39 cellular contexts compared by ENCODE assay signal in the genomic region with DNA sequence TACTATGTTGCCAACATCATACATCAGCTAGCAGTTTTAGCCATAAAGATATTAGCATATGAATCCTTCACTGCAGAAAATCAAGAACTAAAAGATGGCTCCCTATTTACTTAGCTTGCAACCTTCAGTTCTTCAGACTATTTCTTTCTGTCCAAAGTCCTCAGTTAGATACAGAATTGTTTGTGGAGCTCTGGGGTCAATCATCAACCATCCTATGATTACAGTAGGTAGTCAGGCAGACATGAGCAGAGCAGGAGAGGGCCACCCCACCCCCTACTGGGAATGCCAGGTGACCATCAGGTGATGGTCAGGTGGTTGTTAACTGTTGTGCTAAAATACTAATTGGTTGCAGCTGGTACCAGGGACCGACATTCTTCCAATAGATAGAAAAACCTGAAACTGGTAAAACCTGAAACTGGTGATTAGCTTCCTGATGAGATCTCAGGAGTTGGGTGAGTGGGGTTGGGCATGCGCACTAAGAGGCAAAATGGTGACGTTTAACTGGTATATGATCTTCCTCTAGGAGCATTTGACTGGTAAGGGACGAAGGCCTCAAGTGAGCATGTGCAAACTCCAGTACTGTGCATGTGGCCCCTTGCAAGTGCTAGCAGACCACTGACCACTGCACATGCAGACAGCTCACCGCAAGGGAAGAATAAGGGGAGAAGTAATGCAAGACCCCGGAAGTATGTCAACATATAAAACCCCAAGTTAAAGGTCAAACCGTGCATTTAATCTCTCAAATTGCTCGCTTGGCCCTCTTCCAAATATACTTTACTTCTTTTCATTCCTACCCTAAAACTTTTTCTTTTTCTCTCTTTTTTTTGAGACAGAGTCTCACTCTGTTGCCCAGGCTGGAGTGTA. TPM values are rescaled to one million over a fixed set of nuclear protein-coding genes. Genes with fewer than 3 reads are reported as not detected.
"Had no signal": no experiment of that assay in that cellular context is flagged by ENCODE, and none has a peak within 500 bp of the region (broad histone marks: within the 10 kb centered on the region; RNA-seq: fewer than 3 reads in every experiment).

No MANE protein-coding gene starts in this region.

- H3K9me3 Mint-ChIP-seq: activated CD8-positive, alpha-beta T cell treated with anti-CD3 and anti-CD28 coated beads for 36 hours; activated naive CD8-positive, alpha-beta T cell treated with anti-CD3 and anti-CD28 coated beads for 36 hours; activated T-cell treated with anti-CD3 and anti-CD28 coated beads, Interleukin-2, amount 50 U/mL, for 72 hours; activated T-helper 17 cell treated with anti-CD3 and anti-CD28 coated beads, Interleukin-2, amount 50 U/mL, for 72 hours had no signal

- H3K27ac Mint-ChIP-seq: activated CD8-positive, alpha-beta T cell treated with anti-CD3 and anti-CD28 coated beads for 36 hours; activated naive CD8-positive, alpha-beta T cell treated with anti-CD3 and anti-CD28 coated beads for 36 hours; activated T-cell treated with anti-CD3 and anti-CD28 coated beads, Interleukin-2, amount 50 U/mL, for 72 hours; activated T-helper 17 cell treated with anti-CD3 and anti-CD28 coated beads, Interleukin-2, amount 50 U/mL, for 72 hours had no signal

- H3K27me3 ChIP-seq: brain microvascular endothelial cell, MG63, Peyer's patch had no signal

- H3K27ac ChIP-seq: brain microvascular endothelial cell, Peyer's patch, RWPE1, WERI-Rb-1 had no signal

- H3K9me3 ChIP-seq: MG63, Peyer's patch had no signal

- DNase-seq: activated CD4-positive, alpha-beta T cell treated with anti-CD3 and anti-CD28 coated beads for 1 hour; activated CD4-positive, alpha-beta T cell treated with anti-CD3 and anti-CD28 coated beads for 48 hours; activated CD4-positive, CD25-positive, alpha-beta regulatory T cell; activated CD8-positive, alpha-beta T cell treated with anti-CD3 and anti-CD28 coated beads for 36 hours; activated effector memory CD4-positive, alpha-beta T cell treated with anti-CD3 and anti-CD28 coated beads, Interleukin-2, amount 50 U/mL, for 16 hours; activated naive CD4-positive, alpha-beta T cell; activated naive CD4-positive, alpha-beta T cell treated with anti-CD3 and anti-CD28 coated beads, Interleukin-2, amount 50 U/mL, for 16 hours; activated naive CD8-positive, alpha-beta T cell treated with anti-CD3 and anti-CD28 coated beads for 36 hours; activated T-cell treated with anti-CD3 and anti-CD28 coated beads, Interleukin-2, amount 50 U/mL, for 1 hour; activated T-cell treated with anti-CD3 and anti-CD28 coated beads, Interleukin-2, amount 50 U/mL, for 72 hours; amniotic stem cell; aorta; brain microvascular endothelial cell; central memory CD4-positive, alpha-beta T cell; Kasumi-1; KG1; MG63; NCI-H1092; NCI-H1417; NCI-H146; NCI-H187; NCI-H2081; NCI-H226; NCI-H446 treated with DMSO at 0.1 percent for 48 hours; NCI-H524; NCI-H69; NK-92 treated with Interleukin-12 subunit alpha and Interleukin-12 subunit beta, amount 100 ng/mL, for 24 hours; PC-3; Peyer's patch; Right ventricle myocardium superior; SW 1271; T-helper 1 cell; T1000; WERI-Rb-1 had no signal

- ATAC-seq: activated CD8-positive, alpha-beta T cell treated with anti-CD3 and anti-CD28 coated beads for 36 hours; activated T-cell treated with anti-CD3 and anti-CD28 coated beads, Interleukin-2, amount 50 U/mL, for 72 hours; activated T-helper 17 cell treated with anti-CD3 and anti-CD28 coated beads, Interleukin-2, amount 50 U/mL, for 72 hours; PC-3 had no signal

- H3K4me1 Mint-ChIP-seq: activated naive CD8-positive, alpha-beta T cell treated with anti-CD3 and anti-CD28 coated beads for 36 hours; activated T-helper 17 cell treated with anti-CD3 and anti-CD28 coated beads, Interleukin-2, amount 50 U/mL, for 72 hours had no signal

- H3K4me3 ChIP-seq: MG63, Peyer's patch had no signal

- H3K4me1 ChIP-seq: Peyer's patch had no signal

- H3K36me3 Mint-ChIP-seq: activated naive CD8-positive, alpha-beta T cell treated with anti-CD3 and anti-CD28 coated beads for 36 hours had no signal

- H3K36me3 ChIP-seq: brain microvascular endothelial cell, MG63, Peyer's patch, WERI-Rb-1 had no signal

- H3K4me3 Mint-ChIP-seq: activated CD8-positive, alpha-beta T cell treated with anti-CD3 and anti-CD28 coated beads for 36 hours; activated naive CD8-positive, alpha-beta T cell treated with anti-CD3 and anti-CD28 coated beads for 36 hours; activated T-cell treated with anti-CD3 and anti-CD28 coated beads, Interleukin-2, amount 50 U/mL, for 72 hours; activated T-helper 17 cell treated with anti-CD3 and anti-CD28 coated beads, Interleukin-2, amount 50 U/mL, for 72 hours had no signal

RNA-seq across cellular contexts. Expression of a gene that starts 13.6 kb away (rescaled TPM):
- total RNA-seq: activated CD8-positive, alpha-beta memory T cell treated with anti-CD3 and anti-CD28 coated beads for 36 hours; activated CD8-positive, alpha-beta T cell treated with anti-CD3 and anti-CD28 coated beads for 36 hours; activated naive CD8-positive, alpha-beta T cell treated with anti-CD3 and anti-CD28 coated beads for 36 hours; activated T-cell treated with anti-CD3 and anti-CD28 coated beads, Interleukin-2, amount 50 U/mL, for 72 hours; activated T-helper 17 cell treated with anti-CD3 and anti-CD28 coated beads, Interleukin-2, amount 50 U/mL, for 72 hours; aorta; cerebellum; PC-3; Peyer's patch; Right ventricle myocardium superior; T-helper 2 cell treated with Interferon-gamma antibody and Interleukin-4, amounts not matched to agents 100 ng/mL and 5 ng/mL, for 36 hours had no signal
- polyA plus RNA-seq: aorta had no signal
